28 cellular contexts compared by ENCODE assay signal in genomic region chr12:72338437-72338836, GRCh38.
"Had no signal": no experiment of that assay in that cellular context is flagged by ENCODE, and none has a peak within 500 bp of the region (broad histone marks: within the 10 kb centered on the region; RNA-seq: fewer than 3 reads in every experiment).

No MANE protein-coding gene starts in this region.

- H3K27me3 ChIP-seq: ascending aorta, cardiac muscle cell, colonic mucosa, esophagus squamous epithelium, gastroesophageal sphincter, heart right ventricle had no signal

- H3K4me1 ChIP-seq: ascending aorta, breast epithelium, colonic mucosa, esophagus squamous epithelium, gastroesophageal sphincter, heart right ventricle had no signal

- DNase-seq: activated CD4-positive, alpha-beta memory T cell treated with anti-CD3 and anti-CD28 coated beads for 36 hours; activated CD4-positive, alpha-beta T cell treated with anti-CD3 and anti-CD28 coated beads for 36 hours; activated CD4-positive, alpha-beta T cell treated with anti-CD3 and anti-CD28 coated beads, Interleukin-2, amount 10 ng/mL, durations not matched to agents 24 days and 14 days; activated CD4-positive, CD25-positive, alpha-beta regulatory T cell; activated CD4-positive, CD25-positive, alpha-beta regulatory T cell treated with anti-CD3 and anti-CD28 coated beads, Interleukin-2, amount 50 U/mL, for 72 hours; activated CD8-positive, alpha-beta memory T cell treated with anti-CD3 and anti-CD28 coated beads, Interleukin-2, amount 10 ng/mL, durations not matched to agents 7 days and 5 days; activated CD8-positive, alpha-beta memory T cell treated with anti-CD3 and anti-CD28 coated beads, Interleukin-2, amount 50 U/mL, for 4 hours; activated CD8-positive, alpha-beta T cell treated with anti-CD3 and anti-CD28 coated beads, Interleukin-2, amount 10 ng/mL, durations not matched to agents 7 days and 5 days; activated gamma-delta T cell; activated naive CD4-positive, alpha-beta T cell; activated naive CD4-positive, alpha-beta T cell treated with anti-CD3 and anti-CD28 coated beads, Interleukin-2, amount 10 ng/mL, durations not matched to agents 7 days and 5 days; activated naive CD8-positive, alpha-beta T cell treated with anti-CD3 and anti-CD28 coated beads, Interleukin-2, amount 10 ng/mL, durations not matched to agents 7 days and 5 days; activated T-cell treated with anti-CD3 and anti-CD28 coated beads, Interleukin-2, amount 50 U/mL, for 1 hour; activated T-cell treated with anti-CD3 and anti-CD28 coated beads, Interleukin-2, amount 50 U/mL, for 48 hours; central memory CD4-positive, alpha-beta T cell; cerebellar nuclear complex; colonic mucosa; effector CD8-positive, alpha-beta T cell; esophagus squamous epithelium; foreskin melanocyte; heart right ventricle; hippocampal formation had no signal

- H3K27ac ChIP-seq: ascending aorta, breast epithelium, cardiac muscle cell, colonic mucosa, epithelial cell of prostate, esophagus squamous epithelium, gastroesophageal sphincter, heart right ventricle had no signal

- ATAC-seq: activated CD4-positive, alpha-beta T cell treated with anti-CD3 and anti-CD28 coated beads for 36 hours; activated CD8-positive, alpha-beta memory T cell treated with anti-CD3 and anti-CD28 coated beads, Interleukin-2, amount 10 ng/mL, durations not matched to agents 7 days and 5 days; activated CD8-positive, alpha-beta T cell treated with anti-CD3 and anti-CD28 coated beads, Interleukin-2, amount 10 ng/mL, durations not matched to agents 7 days and 5 days; activated naive CD4-positive, alpha-beta T cell treated with anti-CD3 and anti-CD28 coated beads, Interleukin-2, amount 50 U/mL, for 72 hours; gastroesophageal sphincter; heart right ventricle had no signal

- H3K4me3 ChIP-seq: ascending aorta, breast epithelium, cardiac muscle cell, colonic mucosa, esophagus squamous epithelium, gastroesophageal sphincter, heart right ventricle had no signal

- H3K36me3 ChIP-seq: ascending aorta, breast epithelium, cardiac muscle cell, colonic mucosa, esophagus squamous epithelium, gastroesophageal sphincter, heart right ventricle had no signal

- H3K9me3 ChIP-seq: ascending aorta, breast epithelium, colonic mucosa, esophagus squamous epithelium, gastroesophageal sphincter, heart right ventricle had no signal
